14 cellular contexts compared by ENCODE assay signal in genomic region chr4:56134272-56134671, GRCh38.
DNase-seq lines count a peak whose midpoint lies in the region; ATAC-seq and TF ChIP-seq lines count a peak whose summit lies in the region.
"Had no signal": no experiment of that assay in that cellular context is flagged by ENCODE, and none has a peak within 500 bp of the region (broad histone marks: within the 10 kb centered on the region; RNA-seq: fewer than 3 reads in every experiment).

No MANE protein-coding gene starts in this region.

- no peaks in the 10 kb centered on the region for H3K27me3 Mint-ChIP-seq in endodermal cell (ENCODE audit: insufficient read depth)

- TF ChIP-seq CTCF in BE2C (IDR thresholded peaks at IDR 0.05; ENCODE audit: low read depth, low read length): no peak
- no peak for TF ChIP-seq CTCF in endodermal cell (conservative IDR thresholded peaks at IDR 0.05)
- no peak for TF ChIP-seq CTCF in lung (IDR thresholded peaks at IDR 0.05; ENCODE audit: control extremely low read depth, extremely low read depth)
- no peak for TF ChIP-seq CTCF in sigmoid colon (IDR thresholded peaks at IDR 0.05)

- no peak for TF ChIP-seq POLR2A in sigmoid colon (IDR thresholded peaks at IDR 0.05)

- H3K36me3 ChIP-seq in BE2C (no peaks in the 10 kb centered on the region), endodermal cell (ENCODE audit: control insufficient read depth, insufficient read depth, low read length) (no peaks in the 10 kb centered on the region), lung (ENCODE audit: control insufficient read depth in 2 of 2, insufficient read depth in 2 of 2, low read length in 2 of 2) (no peaks in the 10 kb centered on the region), sigmoid colon (no peaks in the 10 kb centered on the region)

- no peaks in the 10 kb centered on the region for H3K9me3 ChIP-seq in BE2C
- H3K9me3 ChIP-seq in endodermal cell (ENCODE audit: control insufficient read depth, low read length): no peaks in the 10 kb centered on the region
- H3K9me3 ChIP-seq in lung (ENCODE audit: control insufficient read depth in 2 of 2, insufficient read depth in 1 of 2, low read length in 1 of 2): no peaks in the 10 kb centered on the region
- H3K9me3 ChIP-seq in sigmoid colon: no peaks in the 10 kb centered on the region

- no peak overlapping the region for H3K9ac ChIP-seq in endodermal cell (ENCODE audit: extremely low read depth, low read length, poor library complexity, severe bottlenecking)
- H3K9ac ChIP-seq: KMS-11 had no signal

- H3K27ac ChIP-seq in endodermal cell (ENCODE audit: low read depth, low read length) (no peak overlapping the region), lung (ENCODE audit: low read depth in 1 of 2, low read length in 1 of 2) (no peak overlapping the region), sigmoid colon (peak overlapping the region in 1 of 4 donors; percentile 8)
- H3K27ac ChIP-seq: KMS-11, VCaP had no signal

- intact Hi-C loops in sigmoid colon (cut with DNase I): no loop called here

- no peaks in the 10 kb centered on the region for H3K27me3 ChIP-seq in BE2C
- H3K27me3 ChIP-seq in endodermal cell (ENCODE audit: control insufficient read depth, insufficient read depth, low read length, poor library complexity, severe bottlenecking): no peaks in the 10 kb centered on the region
- no peaks in the 10 kb centered on the region for H3K27me3 ChIP-seq in lung (ENCODE audit: control insufficient read depth, insufficient read depth)
- no peaks in the 10 kb centered on the region for H3K27me3 ChIP-seq in sigmoid colon

- H3K4me3 ChIP-seq in BE2C (ENCODE audit: low read depth, low read length) (no peak overlapping the region), endodermal cell (ENCODE audit: low read length) (peak overlapping the region; percentile 50), lung (no peak overlapping the region), sigmoid colon (no peak overlapping the region)

- no peaks in the 10 kb centered on the region for H3K9me3 Mint-ChIP-seq in endodermal cell

- H3K4me1 Mint-ChIP-seq in endodermal cell: peaks cover 14% of the 10 kb centered on the region

- no peak overlapping the region for H3K4me3 Mint-ChIP-seq in endodermal cell

- ATAC-seq in lung (ENCODE audit: insufficient read depth, low FRiP score) (peak; percentile 77), GM18909 (IDR thresholded peaks at IDR 0.05; ENCODE audit: poor library complexity, unreplicated experiment) (no peak)
- ATAC-seq: left colon had no signal

- H3K36me3 Mint-ChIP-seq in endodermal cell (ENCODE audit: low read depth): peaks cover 2% of the 10 kb centered on the region

- TF ChIP-seq EP300 in sigmoid colon (IDR thresholded peaks at IDR 0.05): no peak

- WGBS in endodermal cell (ENCODE audit: insufficient coverage in 1 of 2, insufficient read length in 1 of 2), 2 experiments: 20 to 82% methylated on average over 1 to 2 of the region's 2 CpGs
- WGBS in lung, 2 donors: 39 to 43% methylated on average over 2 of the region's 2 CpGs
- WGBS in sigmoid colon, 2 donors: 63 to 91% methylated on average over 2 of the region's 2 CpGs

- DNase-seq in BE2C (peak; percentile 37), MV-4-11 (lab: John Stamatoyannopoulos, UW) (peak; percentile 37), endodermal cell (peak; percentile 62), lung (ENCODE audit: low spot score) (peak; percentile 32), NCI-H1930 (lab: John Stamatoyannopoulos, UW) (no peak), sigmoid colon (no peak), GM19238 (ENCODE audit: insufficient read length, low spot score) (no peak)
- DNase-seq: activated T-cell treated with anti-CD3 and anti-CD28 coated beads for 4 hours, NCI-H345, posterior cingulate gyrus had no signal

- peak overlapping the region; percentile 68 for H3K27ac Mint-ChIP-seq in endodermal cell

- H3K4me1 ChIP-seq in BE2C (peaks cover 35% of the 10 kb centered on the region), endodermal cell (ENCODE audit: control insufficient read depth, insufficient read depth, low read length) (peaks cover 13% of the 10 kb centered on the region), lung (ENCODE audit: control insufficient read depth in 2 of 2, insufficient read depth in 2 of 2, low read length in 2 of 2) (no peaks in the 10 kb centered on the region), sigmoid colon (no peaks in the 10 kb centered on the region)

Comparison
In these comparisons a context has a peak if more than half of its experiments do, and no peak if none do; other contexts are left out.
1. DNase-seq: peak in BE2C (single experiment), MV-4-11 (single experiment), endodermal cell (single experiment) and lung (single experiment); none in NCI-H1930 (0 of 2), sigmoid colon (single experiment) and GM19238 (single experiment).